In the genomic region with DNA sequence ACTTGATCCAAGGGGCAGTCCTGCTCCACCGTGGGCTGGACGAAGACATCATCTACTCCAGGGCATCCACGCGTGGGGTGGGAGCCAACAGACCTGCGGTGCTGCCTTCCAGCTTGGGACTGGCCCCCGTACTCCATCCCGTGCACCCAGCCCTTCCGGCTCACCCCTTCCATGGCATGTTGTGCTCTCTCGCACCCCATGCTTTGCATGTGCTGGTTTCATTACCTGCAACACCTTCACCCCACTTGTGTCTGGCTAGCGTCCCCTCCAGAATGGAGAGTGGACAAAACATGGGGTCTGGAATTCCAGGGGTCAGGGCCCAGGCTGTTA, we compare ENCODE assay signal across 13 cellular contexts. TPM values are rescaled to one million over a fixed set of nuclear protein-coding genes. Genes with fewer than 3 reads are reported as not detected.
DNase-seq lines count a peak whose midpoint lies in the region; ATAC-seq and TF ChIP-seq lines count a peak whose summit lies in the region.
"Had no signal": no experiment of that assay in that cellular context is flagged by ENCODE, and none has a peak within 500 bp of the region (broad histone marks: within the 10 kb centered on the region; RNA-seq: fewer than 3 reads in every experiment).

No MANE protein-coding gene starts in this region.

- H3K27ac Mint-ChIP-seq in T-helper 17 cell (peak overlapping the region; percentile 71), osteocyte (ENCODE audit: unreplicated experiment) (no peak overlapping the region)
- H3K27ac Mint-ChIP-seq in naive thymus-derived CD4-positive, alpha-beta T cell, result peak overlapping the region in 3 of 9 donors; percentile 2 to 85 (median 71)

- POLR2A ChIA-PET in naive thymus-derived CD4-positive, alpha-beta T cell (lab: Charles Lee), result no interaction called here

- H3K4me1 ChIP-seq in naive thymus-derived CD4-positive, alpha-beta T cell (ENCODE audit: control insufficient read depth in 2 of 2, insufficient read depth in 2 of 2, low read length in 2 of 2), result peaks cover 43 to 52% of the 10 kb centered on the region in 2 donors
- H3K4me1 ChIP-seq in ascending aorta, result no peaks in the 10 kb centered on the region

- CTCF ChIA-PET in naive thymus-derived CD4-positive, alpha-beta T cell (lab: Charles Lee), result interaction anchor here (0.8 to 1.3 kb wide), 3 partner anchors 8 to 31 kb away, joined by 3 to 5 read pairs (median 4); partner anchors contain the start of gene SEMA7A

- no peak overlapping the region for H3K27ac ChIP-seq in naive thymus-derived CD4-positive, alpha-beta T cell (ENCODE audit: low read depth, low read length)
- H3K27ac ChIP-seq in ascending aorta, result no peak overlapping the region
- H3K27ac ChIP-seq: left ventricle myocardium inferior, right atrium auricular region had no signal

- no peaks in the 10 kb centered on the region for H3K9me3 ChIP-seq in T-helper 17 cell (ENCODE audit: control insufficient read depth, low read length, poor library complexity, severe bottlenecking)
- H3K9me3 ChIP-seq in naive thymus-derived CD4-positive, alpha-beta T cell (ENCODE audit: control insufficient read depth in 2 of 3, low read length in 3 of 3), result no peaks in the 10 kb centered on the region
- no peaks in the 10 kb centered on the region for H3K9me3 ChIP-seq in ascending aorta
- H3K9me3 ChIP-seq: left ventricle myocardium inferior, right atrium auricular region had no signal

- H3K27me3 ChIP-seq in naive thymus-derived CD4-positive, alpha-beta T cell (ENCODE audit: control insufficient read depth in 2 of 2, insufficient read depth in 2 of 2, low read length in 2 of 2), result no peaks in the 10 kb centered on the region
- H3K27me3 ChIP-seq in ascending aorta, result no peaks in the 10 kb centered on the region
- H3K27me3 ChIP-seq: right atrium auricular region had no signal

- no peaks in the 10 kb centered on the region for H3K9me3 Mint-ChIP-seq in naive thymus-derived CD4-positive, alpha-beta T cell
- no peaks in the 10 kb centered on the region for H3K9me3 Mint-ChIP-seq in osteocyte (ENCODE audit: unreplicated experiment)
- H3K9me3 Mint-ChIP-seq: H9 had no signal

- H3K27me3 Mint-ChIP-seq in T-helper 17 cell (peaks cover 7% of the 10 kb centered on the region), osteocyte (ENCODE audit: unreplicated experiment) (peaks cover 3% of the 10 kb centered on the region)
- H3K27me3 Mint-ChIP-seq in naive thymus-derived CD4-positive, alpha-beta T cell, result no peaks in the 10 kb centered on the region

- peak overlapping the region; percentile 34 for H3K4me3 ChIP-seq in GM12864 (ENCODE audit: low read depth, low read length)
- peak overlapping the region; percentile 10 for H3K4me3 ChIP-seq in naive thymus-derived CD4-positive, alpha-beta T cell (ENCODE audit: low read length)
- H3K4me3 ChIP-seq in ascending aorta, result no peak overlapping the region
- H3K4me3 ChIP-seq: left ventricle myocardium inferior, right atrium auricular region had no signal

- DNase-seq in GM12864 (ENCODE audit: low read depth) (no peak), T-helper 17 cell (no peak), ascending aorta (ENCODE audit: low spot score in 2 of 2) (no peak), osteocyte (ENCODE audit: extremely low spot score, unreplicated experiment) (no peak), NCI-H526 (lab: John Stamatoyannopoulos, UW) (no peak)
- DNase-seq in naive thymus-derived CD4-positive, alpha-beta T cell, result no peak
- DNase-seq: H9, left ventricle myocardium inferior, NCI-H2171 treated with DMSO at 0.1 percent for 48 hours had no signal

- no peaks in the 10 kb centered on the region for H3K36me3 ChIP-seq in naive thymus-derived CD4-positive, alpha-beta T cell (ENCODE audit: control insufficient read depth in 2 of 3, insufficient read depth in 3 of 3, low read length in 3 of 3)
- H3K36me3 ChIP-seq in ascending aorta, result no peaks in the 10 kb centered on the region
- H3K36me3 ChIP-seq: left ventricle myocardium inferior, right atrium auricular region had no signal

- no peaks in the 10 kb centered on the region for H3K36me3 Mint-ChIP-seq in T-helper 17 cell (ENCODE audit: low read depth)
- no peaks in the 10 kb centered on the region for H3K36me3 Mint-ChIP-seq in naive thymus-derived CD4-positive, alpha-beta T cell
- H3K36me3 Mint-ChIP-seq in osteocyte (ENCODE audit: unreplicated experiment), result no peaks in the 10 kb centered on the region

- H3K4me3 Mint-ChIP-seq in T-helper 17 cell (peak overlapping the region; percentile 68), osteocyte (ENCODE audit: unreplicated experiment) (no peak overlapping the region)
- peak overlapping the region in 3 of 10 donors; percentile 62 to 67 (median 67) for H3K4me3 Mint-ChIP-seq in naive thymus-derived CD4-positive, alpha-beta T cell
- H3K4me3 Mint-ChIP-seq: H9 had no signal

- TF ChIP-seq CTCF in GM12864 (IDR thresholded peaks at IDR 0.05; ENCODE audit: low read depth, low read length, missing control alignments) (no peak), ascending aorta (IDR thresholded peaks at IDR 0.05) (no peak), osteocyte (IDR thresholded peaks at IDR 0.05) (no peak)

- H3K4me1 Mint-ChIP-seq in T-helper 17 cell (peaks cover 35% of the 10 kb centered on the region), osteocyte (ENCODE audit: unreplicated experiment) (peaks cover 22% of the 10 kb centered on the region)
- peaks cover 40 to 65% (median 49%) of the 10 kb centered on the region in 7 donors for H3K4me1 Mint-ChIP-seq in naive thymus-derived CD4-positive, alpha-beta T cell

- ATAC-seq in GM21786 (IDR thresholded peaks at IDR 0.05; ENCODE audit: unreplicated experiment) (peak; percentile 18), T-helper 17 cell (peak; percentile 10), HG02884 (IDR thresholded peaks at IDR 0.05; ENCODE audit: unreplicated experiment) (no peak)
- ATAC-seq in naive thymus-derived CD4-positive, alpha-beta T cell, result no peak

- intact Hi-C loops in naive thymus-derived CD4-positive, alpha-beta T cell (cut with micrococcal nuclease), result loop anchor here (1.0 to 5.0 kb wide), 5 partner anchors 21 to 57 kb away; partner anchors contain the start of genes SEMA7A (in 1 of the 2) and UBL7 (in 1 of the 2)
- intact Hi-C loops in ascending aorta (cut with DNase I), result no loop called here

RNA-seq across cellular contexts. Expression of gene SEMA7A, which starts 30.2 kb away (rescaled TPM):
- total RNA-seq in T-helper 17 cell (1 to 10 TPM; 2.2 to 3.6 TPM), ascending aorta (5.5 TPM), osteocyte (0.37 and 0.51 TPM in 2 replicates)
- total RNA-seq in naive thymus-derived CD4-positive, alpha-beta T cell, result 10 to 100 TPM in 2 of 5 experiments, 1 to 10 TPM in 3; 1.6 to 15.7 (median 5.0) TPM
- not detected for polyA plus RNA-seq in naive thymus-derived CD4-positive, alpha-beta T cell

RNA-seq across cellular contexts. Expression of gene CYP11A1, which starts 36.1 kb away (rescaled TPM):
- total RNA-seq in T-helper 17 cell (not detected), ascending aorta (62.4 TPM), osteocyte (not detected in 2 replicates)
- total RNA-seq in naive thymus-derived CD4-positive, alpha-beta T cell, result 1 to 10 TPM in 1 of 5 experiments, under 1 TPM in 1, not detected in 3; 0.58 to 1.0 TPM
- polyA plus RNA-seq in naive thymus-derived CD4-positive, alpha-beta T cell, result not detected
- total RNA-seq: SK-MEL-5 had no signal

RNA-seq across cellular contexts. Expression of gene UBL7, which starts 57.4 kb away (rescaled TPM):
- total RNA-seq in T-helper 17 cell, result 10 to 100 TPM; 28.0 to 28.2 TPM
- 10 to 100 TPM; 20.2 to 50.7 (median 40.6) TPM for total RNA-seq in naive thymus-derived CD4-positive, alpha-beta T cell
- polyA plus RNA-seq in naive thymus-derived CD4-positive, alpha-beta T cell, result 100 to 1,000 TPM; 108 to 127 TPM
- 63.4 TPM for total RNA-seq in ascending aorta
- total RNA-seq in osteocyte, result 49.6 and 59.5 TPM in 2 replicates

Comparison
In these comparisons a context has a peak if more than half of its experiments do, and no peak if none do; other contexts are left out.
1. H3K4me3 ChIP-seq: peak in GM12864 (single experiment) and naive thymus-derived CD4-positive, alpha-beta T cell (single experiment); none in ascending aorta (0 of 2).
2. ATAC-seq: peak in GM21786 (single experiment) and T-helper 17 cell (single experiment); none in naive thymus-derived CD4-positive, alpha-beta T cell (single experiment) and HG02884 (single experiment).
3. RNA of gene CYP11A1, which starts 36.1 kb away (total RNA-seq): 62.4 TPM in ascending aorta (single experiment); not detected in T-helper 17 cell, not detected in osteocyte and 0.58 to 1.0 TPM in naive thymus-derived CD4-positive, alpha-beta T cell; every median in the first group is over 10 times any median in the second.